ENCODE assay signal across 1 cellular context in genomic region chr7:44847509-44847919, GRCh38.
TF ChIP-seq lines count a peak whose summit lies in the region.

No MANE protein-coding gene starts in this region.

TF ChIP-seq in K562, 482 proteins besides CTCF, POLR2A, EP300 and RAD21 (continued from another document and continues in another):
- TF ChIP-seq ARID3B (CRISPR knock-in tag; IDR thresholded peaks at IDR 0.05; ENCODE audit: borderline replicate concordance) (no peak), ZNF124 (CRISPR knock-in tag; IDR thresholded peaks at IDR 0.05) (no peak), ZNF274 (IDR thresholded peaks at IDR 0.05; ENCODE audit: borderline replicate concordance, low read depth, low read length) (no peak), FOS (IDR thresholded peaks at IDR 0.05; ENCODE audit: extremely low read depth, insufficient read length) (no peak), ZBTB26 (CRISPR knock-in tag; IDR thresholded peaks at IDR 0.05) (no peak), MEF2D (tag; conservative IDR thresholded peaks at IDR 0.05; ENCODE audit: low read depth) (no peak), MNT (conservative IDR thresholded peaks at IDR 0.05) (peak in 1 of 2 experiments; percentile 35; a peak in 1 of 4 replicates), CREB3L1 (IDR thresholded peaks at IDR 0.05; ENCODE audit: borderline replicate concordance, low read depth) (peak; percentile 34; the same call in 1 of the 2 replicates), RBM14 (IDR thresholded peaks at IDR 0.05; ENCODE audit: borderline replicate concordance, insufficient read depth, low read depth, low read length) (no peak), HMBOX1 (IDR thresholded peaks at IDR 0.05) (peak; percentile 74; the same call in 1 of the 2 replicates), ZNF778 (CRISPR knock-in tag; IDR thresholded peaks at IDR 0.05) (no peak), NCOA4 (IDR thresholded peaks at IDR 0.05; ENCODE audit: partially characterized antibody) (no peak), KLF10 (CRISPR knock-in tag; IDR thresholded peaks at IDR 0.05) (no peak), ZKSCAN1 (IDR thresholded peaks at IDR 0.05; ENCODE audit: low read depth, low read length) (no peak), CHD4 (IDR thresholded peaks at IDR 0.05; ENCODE audit: insufficient read depth, insufficient replicate concordance, low read depth, low read length, poor library complexity, severe bottlenecking) (no peak), ZNF609 (CRISPR knock-in tag; IDR thresholded peaks at IDR 0.05; ENCODE audit: borderline replicate concordance) (no peak; the same call in 1 of the 2 replicates), CREM (IDR thresholded peaks at IDR 0.05; ENCODE audit: low read depth) (peak; percentile 87), SOX6 (IDR thresholded peaks at IDR 0.05) (no peak), CBX3 (IDR thresholded peaks at IDR 0.05; ENCODE audit: borderline replicate concordance in 1 of 2, low read length in 2 of 2) (peak in 1 of 2 experiments; percentile 29; a peak in 1 of 3 replicates), AFF4 (CRISPR knock-in tag; IDR thresholded peaks at IDR 0.05) (peak; percentile 86), ZNF589 (CRISPR knock-in tag; IDR thresholded peaks at IDR 0.05; ENCODE audit: low read depth) (peak; percentile 56; the same call in 1 of the 2 replicates), NR2C1 (IDR thresholded peaks at IDR 0.05) (no peak), NR2C1 (tag; IDR thresholded peaks at IDR 0.05) (no peak), ATF1 (CRISPR knock-in tag; IDR thresholded peaks at IDR 0.05) (no peak), ATF1 (tag; IDR thresholded peaks at IDR 0.05) (no peak), U2AF2 (optimal IDR thresholded peaks at IDR 0.05; ENCODE audit: low read depth, low read length) (no peak), MLX (CRISPR knock-in tag; conservative IDR thresholded peaks at IDR 0.05) (no peak), RBM34 (IDR thresholded peaks at IDR 0.05; ENCODE audit: borderline replicate concordance, insufficient read depth, low read length) (no peak), ZNF518B (CRISPR knock-in tag; IDR thresholded peaks at IDR 0.05) (no peak), ZNF785 (CRISPR knock-in tag; IDR thresholded peaks at IDR 0.05) (no peak), HIVEP1 (CRISPR knock-in tag; IDR thresholded peaks at IDR 0.05) (peak; percentile 53; the same call in 1 of the 2 replicates), VEZF1 (CRISPR knock-in tag; IDR thresholded peaks at IDR 0.05) (no peak), PCBP1 (IDR thresholded peaks at IDR 0.05; ENCODE audit: low read depth, low read length, poor library complexity, severe bottlenecking) (no peak), ZNF408 (CRISPR knock-in tag; IDR thresholded peaks at IDR 0.05; ENCODE audit: low read depth) (no peak), CHD2 (IDR thresholded peaks at IDR 0.05; ENCODE audit: low read depth, low read length) (no peak), MTA1 (IDR thresholded peaks at IDR 0.05; ENCODE audit: borderline replicate concordance) (peak; percentile 81), ZNF561 (CRISPR knock-in tag; conservative IDR thresholded peaks at IDR 0.05) (no peak), XRCC5 (IDR thresholded peaks at IDR 0.05; ENCODE audit: low read depth, low read length) (peak; percentile 71), ZNF133 (CRISPR knock-in tag; IDR thresholded peaks at IDR 0.05) (no peak)
